ENCODE assay signal across 22 cellular contexts in the genomic region with DNA sequence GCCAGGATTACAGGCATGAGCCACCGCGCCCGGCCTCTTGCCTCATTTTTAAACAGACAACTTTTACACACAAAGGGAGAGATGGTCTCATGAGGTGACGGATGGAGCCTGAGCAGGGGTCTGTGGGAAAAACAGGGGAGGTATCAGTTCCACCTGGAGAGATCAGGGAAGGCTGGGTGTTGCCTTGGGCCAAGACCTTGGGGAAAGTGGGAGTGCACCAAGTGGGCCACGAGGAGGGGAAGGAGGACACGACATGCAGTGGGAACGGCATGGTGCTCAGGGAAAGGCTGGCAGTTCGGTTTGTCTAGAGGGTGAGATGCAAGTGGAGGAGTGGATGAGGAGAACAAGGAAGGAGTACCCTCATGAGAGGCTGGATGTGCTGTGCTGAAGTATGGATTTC.
"Had no signal": no experiment of that assay in that cellular context is flagged by ENCODE, and none has a peak within 500 bp of the region (broad histone marks: within the 10 kb centered on the region; RNA-seq: fewer than 3 reads in every experiment).

No MANE protein-coding gene starts in this region.

- DNase-seq: activated B cell treated with CpG ODN at 0.5 μM for 24 hours; activated CD4-positive, alpha-beta T cell treated with anti-CD3 and anti-CD28 coated beads for 1 hour; activated CD8-positive, alpha-beta memory T cell treated with anti-CD3 and anti-CD28 coated beads, Interleukin-2, amount 10 ng/mL, durations not matched to agents 7 days and 5 days; activated CD8-positive, alpha-beta T cell treated with anti-CD3 and anti-CD28 coated beads, Interleukin-2, amount 10 ng/mL, durations not matched to agents 7 days and 5 days; activated effector memory CD4-positive, alpha-beta T cell treated with anti-CD3 and anti-CD28 coated beads, Interleukin-2, amount 50 U/mL, for 16 hours; activated naive CD4-positive, alpha-beta T cell treated with anti-CD3 and anti-CD28 coated beads for 36 hours; activated naive CD8-positive, alpha-beta T cell treated with anti-CD3 and anti-CD28 coated beads for 36 hours; activated T-cell treated with anti-CD3 and anti-CD28 coated beads, Interleukin-2, amount 50 U/mL, for 4 hours; cerebellar nuclear complex; IMR-90; KG1; NCI-H1105; NCI-H1436; NCI-H1694 treated with DMSO at 0.1 percent for 48 hours; NCI-H2029 treated with DMSO at 0.1 percent for 48 hours; NCI-H345; NCI-H510A treated with DMSO at 0.1 percent for 48 hours; NCI-H69; SHP77 treated with DMSO at 0.1 percent for 48 hours; T-cell; T-helper 2 cell; T1000 had no signal

- H3K27ac Mint-ChIP-seq: activated B cell treated with CpG ODN at 0.5 μM for 24 hours; activated CD8-positive, alpha-beta memory T cell treated with anti-CD3 and anti-CD28 coated beads, Interleukin-2, amount 10 ng/mL, durations not matched to agents 7 days and 5 days; activated CD8-positive, alpha-beta T cell treated with anti-CD3 and anti-CD28 coated beads, Interleukin-2, amount 10 ng/mL, durations not matched to agents 7 days and 5 days; activated naive CD4-positive, alpha-beta T cell treated with anti-CD3 and anti-CD28 coated beads for 36 hours; activated naive CD8-positive, alpha-beta T cell treated with anti-CD3 and anti-CD28 coated beads for 36 hours; T-cell had no signal

- H3K4me3 Mint-ChIP-seq: activated B cell treated with CpG ODN at 0.5 μM for 24 hours; activated CD8-positive, alpha-beta memory T cell treated with anti-CD3 and anti-CD28 coated beads, Interleukin-2, amount 10 ng/mL, durations not matched to agents 7 days and 5 days; activated CD8-positive, alpha-beta T cell treated with anti-CD3 and anti-CD28 coated beads, Interleukin-2, amount 10 ng/mL, durations not matched to agents 7 days and 5 days; activated naive CD4-positive, alpha-beta T cell treated with anti-CD3 and anti-CD28 coated beads for 36 hours; activated naive CD8-positive, alpha-beta T cell treated with anti-CD3 and anti-CD28 coated beads for 36 hours; activated T-cell treated with anti-CD3 and anti-CD28 coated beads, Interleukin-2, amount 50 U/mL, for 4 hours; T-cell had no signal

- H3K4me1 Mint-ChIP-seq: activated B cell treated with CpG ODN at 0.5 μM for 24 hours; activated CD8-positive, alpha-beta memory T cell treated with anti-CD3 and anti-CD28 coated beads, Interleukin-2, amount 10 ng/mL, durations not matched to agents 7 days and 5 days; activated naive CD8-positive, alpha-beta T cell treated with anti-CD3 and anti-CD28 coated beads for 36 hours; T-cell had no signal

- H3K9me3 Mint-ChIP-seq: activated B cell treated with CpG ODN at 0.5 μM for 24 hours; activated naive CD4-positive, alpha-beta T cell treated with anti-CD3 and anti-CD28 coated beads for 36 hours; activated T-cell treated with anti-CD3 and anti-CD28 coated beads, Interleukin-2, amount 50 U/mL, for 4 hours had no signal
